2 cellular contexts compared by ENCODE assay signal in genomic region chr2:221546505-221547225, GRCh38.
TF ChIP-seq lines count a peak whose summit lies in the region.

No MANE protein-coding gene starts in this region.

TF ChIP-seq in HCT116, 20 proteins besides CTCF, POLR2A, EP300 and RAD21:
- no peak for TF ChIP-seq ELF1 (IDR thresholded peaks at IDR 0.05; ENCODE audit: borderline replicate concordance, low read depth)
- TF ChIP-seq JUND (IDR thresholded peaks at IDR 0.05) = no peak
- TF ChIP-seq YY1 (IDR thresholded peaks at IDR 0.05; ENCODE audit: extremely low read depth, insufficient replicate concordance, low read depth, low read length) = no peak
- TF ChIP-seq SP1 (IDR thresholded peaks at IDR 0.05; ENCODE audit: low read depth) = peak; percentile 27; the same call in 1 of the 2 replicates
- TF ChIP-seq CEBPB (IDR thresholded peaks at IDR 0.05; ENCODE audit: low read depth) = no peak
- TF ChIP-seq FOSL1 (IDR thresholded peaks at IDR 0.05; ENCODE audit: low read depth) = peak; percentile 51
- no peak for TF ChIP-seq EZH2 (IDR thresholded peaks at IDR 0.05)
- no peak for TF ChIP-seq ATF3 (IDR thresholded peaks at IDR 0.05)
- TF ChIP-seq ZNF274 (IDR thresholded peaks at IDR 0.05; ENCODE audit: low read depth, low read length) = no peak
- no peak for TF ChIP-seq ZBTB33 (IDR thresholded peaks at IDR 0.05; ENCODE audit: extremely low read depth, insufficient replicate concordance, low read length)
- no peak for TF ChIP-seq TCF7L2 (IDR thresholded peaks at IDR 0.05; ENCODE audit: borderline replicate concordance, extremely low read depth, insufficient read depth, insufficient read length)
- no peak for TF ChIP-seq EZH2phosphoT487 (IDR thresholded peaks at IDR 0.05; ENCODE audit: borderline replicate concordance)
- no peak for TF ChIP-seq SRF (IDR thresholded peaks at IDR 0.05; ENCODE audit: low read depth)

TF ChIP-seq in GM23338, 12 proteins besides CTCF, POLR2A, EP300 and RAD21:
- TF ChIP-seq ZNF114 (CRISPR knock-in tag; IDR thresholded peaks at IDR 0.05) (no peak), REST (IDR thresholded peaks at IDR 0.05; ENCODE audit: unreplicated experiment) (no peak), NANOG (IDR thresholded peaks at IDR 0.05; ENCODE audit: borderline replicate concordance) (no peak), ZNF462 (CRISPR knock-in tag; IDR thresholded peaks at IDR 0.05) (no peak), POLR2AphosphoS5 (IDR thresholded peaks at IDR 0.05; ENCODE audit: low read depth) (no peak), CREB1 (CRISPR knock-in tag; IDR thresholded peaks at IDR 0.05; ENCODE audit: low read depth) (no peak), ZNF331 (CRISPR knock-in tag; IDR thresholded peaks at IDR 0.05; ENCODE audit: low read depth) (no peak), STAT1 (IDR thresholded peaks at IDR 0.05; ENCODE audit: unreplicated experiment) (no peak), JUNB (IDR thresholded peaks at IDR 0.05; ENCODE audit: unreplicated experiment) (no peak), EZH2 (IDR thresholded peaks at IDR 0.05; ENCODE audit: low read depth, unreplicated experiment) (no peak), EZH2phosphoT487 (IDR thresholded peaks at IDR 0.05; ENCODE audit: unreplicated experiment) (no peak)
- TF ChIP-seq, protein P1, sequence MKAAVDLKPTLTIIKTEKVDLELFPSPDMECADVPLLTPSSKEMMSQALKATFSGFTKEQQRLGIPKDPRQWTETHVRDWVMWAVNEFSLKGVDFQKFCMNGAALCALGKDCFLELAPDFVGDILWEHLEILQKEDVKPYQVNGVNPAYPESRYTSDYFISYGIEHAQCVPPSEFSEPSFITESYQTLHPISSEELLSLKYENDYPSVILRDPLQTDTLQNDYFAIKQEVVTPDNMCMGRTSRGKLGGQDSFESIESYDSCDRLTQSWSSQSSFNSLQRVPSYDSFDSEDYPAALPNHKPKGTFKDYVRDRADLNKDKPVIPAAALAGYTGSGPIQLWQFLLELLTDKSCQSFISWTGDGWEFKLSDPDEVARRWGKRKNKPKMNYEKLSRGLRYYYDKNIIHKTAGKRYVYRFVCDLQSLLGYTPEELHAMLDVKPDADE (IDR thresholded peaks at IDR 0.05) = no peak
